In the genomic region with DNA sequence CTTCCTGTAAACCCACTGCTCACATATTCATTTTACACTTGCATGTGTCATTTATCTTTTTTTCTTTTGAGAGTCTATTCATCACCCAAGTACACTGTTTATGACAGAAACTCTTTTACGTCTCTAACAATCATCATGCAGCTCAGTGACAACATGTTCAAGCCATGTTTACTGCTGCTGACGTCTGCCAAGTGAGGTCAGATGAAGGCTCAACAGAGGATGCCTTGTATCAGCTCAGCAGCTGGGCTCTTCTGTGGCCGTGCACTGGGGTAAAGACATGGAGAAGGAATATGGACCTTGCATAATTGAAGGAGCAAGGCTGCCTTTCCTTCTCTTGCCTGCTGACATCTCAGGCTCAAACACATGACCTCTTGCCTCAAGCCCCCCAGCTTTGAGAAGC, we compare ENCODE assay signal across 18 cellular contexts.
DNase-seq lines count a peak whose midpoint lies in the region; TF ChIP-seq lines count a peak whose summit lies in the region.
"Had no signal": no experiment of that assay in that cellular context is flagged by ENCODE, and none has a peak within 500 bp of the region (broad histone marks: within the 10 kb centered on the region; RNA-seq: fewer than 3 reads in every experiment).

No MANE protein-coding gene starts in this region.

- in situ Hi-C loops in mammary epithelial cell (cut with MboI; ENCODE audit: low sequenced_read_pairs in 2 of 2) = loop anchor here in 1 of 2 donors (10.0 kb wide), 1 partner anchor 276 kb away; no protein-coding TSS in a partner anchor

- no peak overlapping the region for H3K4me2 ChIP-seq in mammary epithelial cell (ENCODE audit: insufficient read depth, low read depth, low read length)

- H3K27ac ChIP-seq in temporal lobe (ENCODE audit: low read depth, low read length) = peak overlapping the region; percentile 54
- no peak overlapping the region for H3K27ac ChIP-seq in mammary epithelial cell (ENCODE audit: insufficient read depth, low read depth, low read length)
- H3K27ac ChIP-seq: 22Rv1, RWPE1 had no signal

- H2AFZ ChIP-seq in mammary epithelial cell (ENCODE audit: low read depth, low read length) = no peak overlapping the region

- intact Hi-C loops in mammary epithelial cell (cut with micrococcal nuclease) = no loop called here

- no peak overlapping the region for H3K4me3 ChIP-seq in mammary epithelial cell (replicated peaks in 1 of 3; ENCODE audit: insufficient read depth in 1 of 3, low read depth in 2 of 3, low read length in 3 of 3)
- H3K4me3 ChIP-seq: HAP-1 had no signal

- no peaks in the 10 kb centered on the region for H3K36me3 ChIP-seq in mammary epithelial cell (ENCODE audit: insufficient read depth, low read length)

- CTCF ChIA-PET in mammary epithelial cell (lab: Charles Lee; ENCODE audit: low non-redundant PET) = no interaction called here

- no peak overlapping the region for H3K4me3 Mint-ChIP-seq in nephron progenitor cell
- H3K4me3 Mint-ChIP-seq: IgD-negative memory B cell had no signal

- no peaks in the 10 kb centered on the region for H4K20me1 ChIP-seq in mammary epithelial cell (ENCODE audit: insufficient read depth, low read length)

- no peaks in the 10 kb centered on the region for H3K9me3 ChIP-seq in mammary epithelial cell (replicated peaks; ENCODE audit: insufficient read depth, low read length)
- H3K9me3 ChIP-seq: HAP-1 had no signal

- no peaks in the 10 kb centered on the region for H3K27me3 ChIP-seq in mammary epithelial cell (ENCODE audit: insufficient read depth, low read length)

- H3K4me1 Mint-ChIP-seq in nephron progenitor cell = peaks cover 20% of the 10 kb centered on the region

- no peak for TF ChIP-seq CTCF in nephron progenitor cell (IDR thresholded peaks at IDR 0.05)
- TF ChIP-seq CTCF in mammary epithelial cell (conservative IDR thresholded peaks at IDR 0.05 in 1 of 2, IDR thresholded peaks at IDR 0.05 in 1 of 2; ENCODE audit: extremely low read depth in 1 of 2, insufficient read depth in 1 of 2, low read depth in 1 of 2, low read length in 2 of 2) = no peak

- WGBS in mammary epithelial cell (ENCODE audit: low coverage, missing lambda C conversion rate) = 88% methylated on average over 3 of the region's 3 CpGs

- no peaks in the 10 kb centered on the region for H3K4me1 ChIP-seq in mammary epithelial cell (ENCODE audit: insufficient read depth, low read length)
- H3K4me1 ChIP-seq: HAP-1 had no signal

- peaks cover 7% of the 10 kb centered on the region for H3K27me3 Mint-ChIP-seq in nephron progenitor cell (ENCODE audit: low read depth, poor library complexity)
- H3K27me3 Mint-ChIP-seq: IgD-negative memory B cell had no signal

- peak; percentile 15 for DNase-seq in activated CD8-positive, alpha-beta memory T cell treated with anti-CD3 and anti-CD28 coated beads for 24 hours
- DNase-seq in activated CD8-positive, alpha-beta memory T cell treated with anti-CD3 and anti-CD28 coated beads, Interleukin-2, amount 50 U/mL, for 4 hours = no peak
- DNase-seq in foreskin melanocyte (peak; percentile 9), nephron progenitor cell (no peak), mammary epithelial cell (no peak), NCI-H345 (lab: John Stamatoyannopoulos, UW) (no peak), NCI-H1048 (lab: John Stamatoyannopoulos, UW) (no peak)
- DNase-seq: GF-D8; Kasumi-1; NCI-H1930; NCI-H446; NCI-H69; NK-92 treated with Interleukin-12 subunit alpha and Interleukin-12 subunit beta, amount 100 ng/mL, for 24 hours had no signal

- no peak overlapping the region for H3K9ac ChIP-seq in mammary epithelial cell (ENCODE audit: insufficient read depth, low read length)

- no peaks in the 10 kb centered on the region for H3K9me3 Mint-ChIP-seq in nephron progenitor cell
- H3K9me3 Mint-ChIP-seq: IgD-negative memory B cell had no signal

- no peaks in the 10 kb centered on the region for H3K79me2 ChIP-seq in mammary epithelial cell (ENCODE audit: insufficient read depth, low read length)

- H3K27ac Mint-ChIP-seq in nephron progenitor cell = peak overlapping the region; percentile 41
- H3K27ac Mint-ChIP-seq: IgD-negative memory B cell had no signal

- dilution Hi-C loops in mammary epithelial cell (cut with HindIII; ENCODE audit: low sequenced_read_pairs) = no loop called here

- peaks cover 39% of the 10 kb centered on the region for H3K36me3 Mint-ChIP-seq in nephron progenitor cell (ENCODE audit: low read depth)

- BruUV-seq in mammary epithelial cell (replicated peaks; lab: Mats Ljungman, UMichigan) = no TSS peak

Comparison
In these comparisons a context has a peak if more than half of its experiments do, and no peak if none do; other contexts are left out.
1. DNase-seq: peak in activated CD8-positive, alpha-beta memory T cell treated with anti-CD3 and anti-CD28 coated beads for 24 hours (single experiment) and foreskin melanocyte (single experiment); none in activated CD8-positive, alpha-beta memory T cell treated with anti-CD3 and anti-CD28 coated beads, Interleukin-2, amount 50 U/mL, for 4 hours (single experiment), nephron progenitor cell (single experiment), mammary epithelial cell (single experiment), NCI-H345 (single experiment) and NCI-H1048 (single experiment).